Comparison of ENCODE assay signal across 27 cellular contexts in the genomic region with DNA sequence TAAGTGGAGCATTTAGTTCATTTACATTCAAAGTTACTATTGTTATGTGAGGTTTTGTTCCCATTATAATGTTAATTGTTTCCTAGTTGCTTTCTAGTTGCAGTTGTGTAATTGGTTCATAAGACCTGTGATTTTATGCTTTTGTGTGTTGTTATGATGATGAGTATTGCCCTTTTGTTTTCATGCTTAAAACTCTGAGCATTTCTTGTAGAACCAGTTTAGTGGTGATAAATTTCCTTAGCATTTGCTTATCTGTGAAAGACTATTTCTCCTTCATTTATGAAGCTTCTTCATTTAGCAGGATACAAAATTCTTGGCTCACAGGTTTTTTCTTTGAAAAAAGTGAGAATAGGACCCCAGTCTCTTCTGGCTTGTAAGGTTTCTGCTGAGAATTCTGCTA.
"Had no signal": no experiment of that assay in that cellular context is flagged by ENCODE, and none has a peak within 500 bp of the region (broad histone marks: within the 10 kb centered on the region; RNA-seq: fewer than 3 reads in every experiment).

No MANE protein-coding gene starts in this region.

- H3K4me1 ChIP-seq: ascending aorta had no signal

- H3K27me3 ChIP-seq: ascending aorta had no signal

- H3K36me3 ChIP-seq: ascending aorta, WERI-Rb-1 had no signal

- DNase-seq: activated CD4-positive, alpha-beta memory T cell treated with anti-CD3 and anti-CD28 coated beads, Interleukin-2, amount 10 ng/mL, durations not matched to agents 7 days and 5 days; activated CD4-positive, alpha-beta T cell treated with anti-CD3 and anti-CD28 coated beads for 1 hour; activated CD4-positive, alpha-beta T cell treated with anti-CD3 and anti-CD28 coated beads for 36 hours; activated CD4-positive, alpha-beta T cell treated with anti-CD3 and anti-CD28 coated beads for 48 hours; activated CD4-positive, alpha-beta T cell treated with anti-CD3 and anti-CD28 coated beads, Interleukin-2, amount 10 ng/mL, durations not matched to agents 7 days and 5 days; activated CD4-positive, alpha-beta T cell treated with anti-CD3 and anti-CD28 coated beads, Interleukin-2, amount 50 U/mL, for 48 hours; activated CD4-positive, CD25-positive, alpha-beta regulatory T cell; activated CD8-positive, alpha-beta memory T cell treated with anti-CD3 and anti-CD28 coated beads for 24 hours; activated CD8-positive, alpha-beta memory T cell treated with anti-CD3 and anti-CD28 coated beads, Interleukin-2, amount 10 ng/mL, durations not matched to agents 7 days and 5 days; activated CD8-positive, alpha-beta memory T cell treated with anti-CD3 and anti-CD28 coated beads, Interleukin-2, amount 50 U/mL, for 48 hours; activated CD8-positive, alpha-beta T cell treated with anti-CD3 and anti-CD28 coated beads, Interleukin-2, amount 10 ng/mL, durations not matched to agents 7 days and 5 days; activated effector memory CD4-positive, alpha-beta T cell treated with Interleukin-2 at 50 U/mL for 16 hours; activated gamma-delta T cell; activated naive CD4-positive, alpha-beta T cell treated with anti-CD3 and anti-CD28 coated beads, Interleukin-2, amount 10 ng/mL, durations not matched to agents 7 days and 5 days; activated naive CD4-positive, alpha-beta T cell treated with Interleukin-2 at 50 U/mL for 16 hours; activated naive CD8-positive, alpha-beta T cell treated with anti-CD3 and anti-CD28 coated beads, Interleukin-2, amount 10 ng/mL, durations not matched to agents 7 days and 5 days; activated naive CD8-positive, alpha-beta T cell treated with anti-CD3 and anti-CD28 coated beads, Interleukin-2, amount 50 U/mL, for 24 hours; activated T-cell treated with anti-CD3 and anti-CD28 coated beads, Interleukin-2, amount 50 U/mL, for 24 hours; activated T-cell treated with anti-CD3 and anti-CD28 coated beads, Interleukin-2, amount 50 U/mL, for 48 hours; amygdala; anterior cingulate cortex; central memory CD4-positive, alpha-beta T cell; T-helper 1 cell; T-helper 2 cell; T-helper 9 cell; WERI-Rb-1 had no signal

- H3K4me3 ChIP-seq: ascending aorta had no signal

- H3K27ac ChIP-seq: ascending aorta, WERI-Rb-1 had no signal
